27 cellular contexts compared by ENCODE assay signal in genomic region chr14:96802963-96803362, GRCh38.
"Had no signal": no experiment of that assay in that cellular context is flagged by ENCODE, and none has a peak within 500 bp of the region (broad histone marks: within the 10 kb centered on the region; RNA-seq: fewer than 3 reads in every experiment).

No MANE protein-coding gene starts in this region.

- H3K9me3 Mint-ChIP-seq: mesothelial cell of epicardium; naive B cell; natural killer cell; nephron progenitor cell; stimulated activated memory B cell treated with anti-CD40 and anti-IgM and Interleukin-4, amounts not matched to agents 10 μg/mL and 1 μg/mL and 100 μg/mL, for 72 hours; stimulated activated naive CD8-positive, alpha-beta T cell treated with anti-CD3 and anti-CD28 coated beads, Interleukin-15, amount 100 ng/mL, for 72 hours had no signal

- H3K36me3 ChIP-seq: left lung, lower lobe of right lung, ovary, right atrium auricular region, right lobe of liver, tibial nerve, upper lobe of left lung, vagina had no signal

- H3K4me2 ChIP-seq: smooth muscle cell had no signal

- FAIRE-seq: keratinocyte had no signal

- H3K9me3 ChIP-seq: left lung, lower lobe of right lung, ovary, right atrium auricular region, right lobe of liver, tibial nerve, upper lobe of left lung, vagina had no signal

- ATAC-seq: left colon; left lung; lower lobe of right lung; natural killer cell; right lobe of liver; stimulated activated memory B cell treated with anti-CD40 and anti-IgM and Interleukin-4, amounts not matched to agents 10 μg/mL and 1 μg/mL and 100 μg/mL, for 72 hours; stimulated activated naive CD8-positive, alpha-beta T cell treated with anti-CD3 and anti-CD28 coated beads, Interleukin-15, amount 100 ng/mL, for 72 hours had no signal

- H3K27me3 ChIP-seq: left lung, ovary, right atrium auricular region, right lobe of liver, tibial nerve, upper lobe of left lung, vagina had no signal

- H3K4me3 Mint-ChIP-seq: mesothelial cell of epicardium; naive B cell; natural killer cell; nephron progenitor cell; stimulated activated memory B cell treated with anti-CD40 and anti-IgM and Interleukin-4, amounts not matched to agents 10 μg/mL and 1 μg/mL and 100 μg/mL, for 72 hours; stimulated activated naive CD8-positive, alpha-beta T cell treated with anti-CD3 and anti-CD28 coated beads, Interleukin-15, amount 100 ng/mL, for 72 hours had no signal

- H3K27ac Mint-ChIP-seq: mesothelial cell of epicardium; nephron progenitor cell; progenitor cell of endocrine pancreas; stimulated activated memory B cell treated with anti-CD40 and anti-IgM and Interleukin-4, amounts not matched to agents 10 μg/mL and 1 μg/mL and 100 μg/mL, for 72 hours had no signal

- H3K36me3 Mint-ChIP-seq: mesothelial cell of epicardium, naive B cell, natural killer cell had no signal

- H3K4me3 ChIP-seq: left lung, lower lobe of right lung, ovary, right atrium auricular region, right lobe of liver, smooth muscle cell, tibial nerve, upper lobe of left lung, vagina had no signal

- H3K27me3 Mint-ChIP-seq: naive B cell; progenitor cell of endocrine pancreas; stimulated activated memory B cell treated with anti-CD40 and anti-IgM and Interleukin-4, amounts not matched to agents 10 μg/mL and 1 μg/mL and 100 μg/mL, for 72 hours; stimulated activated naive CD8-positive, alpha-beta T cell treated with anti-CD3 and anti-CD28 coated beads, Interleukin-15, amount 100 ng/mL, for 72 hours had no signal

- DNase-seq: hippocampal formation; left colon; left lung; lower lobe of right lung; mammary epithelial cell; mesenchymal stem cell; naive B cell; natural killer cell; nephron progenitor cell; ovary; right lobe of liver; stimulated activated CD4-positive, alpha-beta T cell treated with anti-CD3 and anti-CD28 coated beads, Interleukin-1b, Interleukin-23, amount 100 ng/mL, for 48 hours; stimulated activated CD4-positive, alpha-beta T cell treated with anti-CD3 and anti-CD28 coated beads, Interleukin-2, amount 100 ng/mL, for 48 hours; stimulated activated CD4-positive, alpha-beta T cell treated with anti-CD3 and anti-CD28 coated beads, Interleukin-4, amount 100 ng/mL, for 4 hours; stimulated activated CD8-positive, alpha-beta memory T cell treated with anti-CD3 and anti-CD28 coated beads, Interleukin-4, amount 100 ng/mL, for 48 hours; stimulated activated naive CD4-positive, alpha-beta T cell treated with Interleukin-2 at 50 U/mL for 16 hours; stimulated activated naive CD8-positive, alpha-beta T cell treated with anti-CD3 and anti-CD28 coated beads, Interleukin-15, amount 100 ng/mL, for 72 hours; substantia nigra; upper lobe of left lung had no signal

- H3K27ac ChIP-seq: left lung, lower lobe of right lung, ovary, right atrium auricular region, right lobe of liver, tibial nerve, upper lobe of left lung, vagina had no signal
